9 cellular contexts compared by ENCODE assay signal in genomic region chr7:106866298-106867281, GRCh38. TPM values are rescaled to one million over a fixed set of nuclear protein-coding genes. Genes with fewer than 3 reads are reported as not detected.
A peak's percentile ranks its signal among the peaks of the same experiment; 100 is the strongest.
DNase-seq lines count a peak whose midpoint lies in the region; ATAC-seq and TF ChIP-seq lines count a peak whose summit lies in the region.
"Had no signal": no experiment of that assay in that cellular context is flagged by ENCODE, and none has a peak within 500 bp of the region (broad histone marks: within the 10 kb centered on the region; RNA-seq: fewer than 3 reads in every experiment).

No MANE protein-coding gene starts in this region.

- no peak overlapping the region for H3K18ac ChIP-seq in neuronal stem cell (ENCODE audit: low read length)

- no peak overlapping the region for H2BK120ac ChIP-seq in neuronal stem cell (ENCODE audit: low read depth, low read length)

- no peak overlapping the region for H4K91ac ChIP-seq in neuronal stem cell (ENCODE audit: low read depth, low read length, poor library complexity)

- no peak for TF ChIP-seq POLR2A in esophagus muscularis mucosa (IDR thresholded peaks at IDR 0.05; ENCODE audit: low read depth)

- no peaks in the 10 kb centered on the region for H3K9me2 ChIP-seq in DOHH2 (replicated peaks; ENCODE audit: control insufficient read depth, low read length)

- peaks cover 54% of the 10 kb centered on the region for H3K36me3 ChIP-seq in DOHH2 (ENCODE audit: control insufficient read depth, low read length)
- peaks cover 0 to 6% (median 3%) of the 10 kb centered on the region in 4 donors for H3K36me3 ChIP-seq in esophagus muscularis mucosa
- no peaks in the 10 kb centered on the region for H3K36me3 ChIP-seq in neuronal stem cell (replicated peaks in 1 of 2; ENCODE audit: control insufficient read depth in 2 of 2, insufficient read depth in 2 of 2, low read length in 2 of 2)

- H3K4me2 ChIP-seq in DOHH2 (ENCODE audit: low read length) (peak overlapping the region; percentile 79), neuronal stem cell (ENCODE audit: insufficient read depth, low read length, poor library complexity, severe bottlenecking) (no peak overlapping the region)

- H2BK5ac ChIP-seq in neuronal stem cell (ENCODE audit: low read length), result no peak overlapping the region

- H2BK12ac ChIP-seq in neuronal stem cell (ENCODE audit: low read length), result no peak overlapping the region

- intact Hi-C loops in esophagus muscularis mucosa (cut with DNase I), result no loop called here

- H3K4ac ChIP-seq in neuronal stem cell (ENCODE audit: low read length), result no peak overlapping the region

- H3K9ac ChIP-seq in neuronal stem cell (ENCODE audit: low read depth, low read length, poor library complexity), result no peak overlapping the region

- H3K4me3 ChIP-seq in DOHH2 (ENCODE audit: low read length), result peak overlapping the region; percentile 87
- peak overlapping the region in 3 of 4 donors; percentile 19 to 35 (median 29) for H3K4me3 ChIP-seq in esophagus muscularis mucosa
- H3K4me3 ChIP-seq in neuronal stem cell (ENCODE audit: low read length in 2 of 2), result no peak overlapping the region

- H3K27me3 ChIP-seq in DOHH2 (ENCODE audit: control insufficient read depth, low read length), result no peaks in the 10 kb centered on the region
- no peaks in the 10 kb centered on the region for H3K27me3 ChIP-seq in esophagus muscularis mucosa
- H3K27me3 ChIP-seq in neuronal stem cell (ENCODE audit: control insufficient read depth in 3 of 3, insufficient read depth in 3 of 3, low read depth in 1 of 3, low read length in 3 of 3), result no peaks in the 10 kb centered on the region

- DNase-seq in NAMALWA (ENCODE audit: low spot score), result peak; percentile 76
- DNase-seq in esophagus muscularis mucosa (ENCODE audit: extremely low spot score), result no peak
- DNase-seq in neuronal stem cell (ENCODE audit: low spot score), result no peak
- DNase-seq in GOT3 (lab: John Stamatoyannopoulos, UW), result no peak
- DNase-seq in retina, result no peak
- DNase-seq: stimulated activated naive CD4-positive, alpha-beta T cell treated with Interleukin-2 at 50 U/mL for 16 hours had no signal

- H2AFZ ChIP-seq in neuronal stem cell (ENCODE audit: low read length), result no peak overlapping the region

- H4K20me1 ChIP-seq in DOHH2 (ENCODE audit: control insufficient read depth, insufficient read depth, low read depth, low read length), result no peaks in the 10 kb centered on the region

- H4K8ac ChIP-seq in neuronal stem cell (ENCODE audit: low read depth, low read length), result no peak overlapping the region

- peaks cover 77% of the 10 kb centered on the region for H3K4me1 ChIP-seq in DOHH2 (ENCODE audit: control insufficient read depth, low read length)
- peaks cover 0 to 15% (median 9%) of the 10 kb centered on the region in 4 donors for H3K4me1 ChIP-seq in esophagus muscularis mucosa
- no peaks in the 10 kb centered on the region for H3K4me1 ChIP-seq in neuronal stem cell (ENCODE audit: control insufficient read depth in 2 of 2, insufficient read depth in 1 of 2, low read depth in 1 of 2, low read length in 2 of 2)

- H3K23ac ChIP-seq in neuronal stem cell (ENCODE audit: low read depth, low read length, poor library complexity), result no peak overlapping the region

- H3K27ac ChIP-seq in DOHH2 (ENCODE audit: low read depth, low read length), result peak overlapping the region; percentile 92
- peak overlapping the region in 1 of 4 donors; percentile 24 for H3K27ac ChIP-seq in esophagus muscularis mucosa (replicated peaks in 1 of 4)
- H3K27ac ChIP-seq in neuronal stem cell (replicated peaks; ENCODE audit: low read length), result no peak overlapping the region

- ATAC-seq in GM21367 (IDR thresholded peaks at IDR 0.05; ENCODE audit: unreplicated experiment) (peak; percentile 31), GM21737 (IDR thresholded peaks at IDR 0.05; ENCODE audit: unreplicated experiment) (no peak)

- peaks cover 62% of the 10 kb centered on the region for H3K79me2 ChIP-seq in DOHH2 (ENCODE audit: control insufficient read depth, low read length)

- no peak overlapping the region for H2BK15ac ChIP-seq in neuronal stem cell (ENCODE audit: low read length)

- TF ChIP-seq CTCF in DOHH2 (IDR thresholded peaks at IDR 0.05; ENCODE audit: low read depth, low read length, poor library complexity, severe bottlenecking), result no peak
- TF ChIP-seq CTCF in esophagus muscularis mucosa (IDR thresholded peaks at IDR 0.05), result no peak

- 82% methylated on average over 5 of the region's 5 CpGs for whole genome bisulfite sequencing in esophagus muscularis mucosa
- no CpG with 5 or more reads among the region's 5 CpGs for WGBS in neuronal stem cell (ENCODE audit: extremely low coverage in 2 of 2, insufficient read length in 2 of 2, insufficient replicate concordance in 1 of 2), 2 donors

- H3K79me1 ChIP-seq in neuronal stem cell (ENCODE audit: low read depth, low read length), result no peaks in the 10 kb centered on the region

- H2AK5ac ChIP-seq in neuronal stem cell (ENCODE audit: low read depth, low read length), result no peak overlapping the region

- no peak overlapping the region for H3K14ac ChIP-seq in neuronal stem cell (ENCODE audit: low read length)

- peaks cover 35% of the 10 kb centered on the region for H3F3A ChIP-seq in DOHH2 (ENCODE audit: control insufficient read depth, insufficient read depth)

- TF ChIP-seq EP300 in esophagus muscularis mucosa (IDR thresholded peaks at IDR 0.05), result no peak

- no peaks in the 10 kb centered on the region for H3K9me3 ChIP-seq in DOHH2 (ENCODE audit: control insufficient read depth, insufficient read depth, low read length)
- H3K9me3 ChIP-seq in esophagus muscularis mucosa, result no peaks in the 10 kb centered on the region
- no peaks in the 10 kb centered on the region for H3K9me3 ChIP-seq in neuronal stem cell (replicated peaks in 1 of 2; ENCODE audit: control insufficient read depth in 2 of 2, insufficient read depth in 1 of 2, low read depth in 1 of 2, low read length in 2 of 2)

RNA-seq across cellular contexts. Expression of gene PIK3CG, which starts 1.5 kb away (rescaled TPM):
- 1 to 10 TPM; 1.8 to 3.8 (median 2.7) TPM for total RNA-seq in esophagus muscularis mucosa
- not detected for polyA plus RNA-seq in neuronal stem cell (2013, experiment 1 of 2)
- not detected for polyA plus RNA-seq in neuronal stem cell (2013, experiment 2 of 2)

Comparison
In these comparisons a context has a peak if more than half of its experiments do, and no peak if none do; other contexts are left out.
1. H3K4me3 ChIP-seq: peak in DOHH2 (single experiment) and esophagus muscularis mucosa (3 of 4); none in neuronal stem cell (0 of 2).